ENCODE assay signal across 1 cellular context in the genomic region with DNA sequence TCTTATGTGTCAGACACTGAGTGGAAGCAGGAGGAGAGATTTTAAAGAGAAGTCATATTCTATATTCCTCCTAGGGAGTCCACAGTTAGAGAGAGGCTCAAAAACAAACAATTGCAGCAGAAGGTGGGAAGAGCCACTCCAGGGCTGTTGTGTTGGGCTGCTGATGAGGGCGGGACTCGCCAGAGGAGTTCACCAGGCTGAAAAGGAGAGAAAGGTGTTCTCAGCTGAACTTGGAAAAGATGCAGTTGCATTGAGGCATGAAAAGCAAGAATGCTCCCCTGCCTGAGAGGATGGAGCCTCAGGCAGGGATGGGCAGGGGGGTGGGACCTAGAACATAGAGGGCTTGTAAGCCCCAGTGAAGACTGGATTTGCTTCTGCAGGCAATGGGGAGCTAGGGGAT.
TF ChIP-seq lines count a peak whose summit lies in the region.

No MANE protein-coding gene starts in this region.

TF ChIP-seq in H1, 55 proteins besides CTCF, POLR2A, EP300 and RAD21:
- TF ChIP-seq, protein P1, sequence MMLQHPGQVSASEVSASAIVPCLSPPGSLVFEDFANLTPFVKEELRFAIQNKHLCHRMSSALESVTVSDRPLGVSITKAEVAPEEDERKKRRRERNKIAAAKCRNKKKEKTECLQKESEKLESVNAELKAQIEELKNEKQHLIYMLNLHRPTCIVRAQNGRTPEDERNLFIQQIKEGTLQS (IDR thresholded peaks at IDR 0.05; ENCODE audit: insufficient read depth, low read depth, low read length): no peak
- TF ChIP-seq YY1 (IDR thresholded peaks at IDR 0.05; ENCODE audit: low read depth, low read length): no peak
- TF ChIP-seq TAF1 (IDR thresholded peaks at IDR 0.05; ENCODE audit: low read depth, low read length): no peak
- TF ChIP-seq POLR2AphosphoS5 (IDR thresholded peaks at IDR 0.05; ENCODE audit: low read depth, low read length): no peak
- no peak for TF ChIP-seq CBX5 (IDR thresholded peaks at IDR 0.05; ENCODE audit: low read depth, low read length)
- no peak for TF ChIP-seq EZH2 (IDR thresholded peaks at IDR 0.05; ENCODE audit: low read depth, low read length, severe bottlenecking)
- TF ChIP-seq JUND (IDR thresholded peaks at IDR 0.05; ENCODE audit: low read length): no peak
- no peak for TF ChIP-seq SUZ12 (IDR thresholded peaks at IDR 0.05; ENCODE audit: low read length)
